8 cellular contexts compared by ENCODE assay signal in the genomic region with DNA sequence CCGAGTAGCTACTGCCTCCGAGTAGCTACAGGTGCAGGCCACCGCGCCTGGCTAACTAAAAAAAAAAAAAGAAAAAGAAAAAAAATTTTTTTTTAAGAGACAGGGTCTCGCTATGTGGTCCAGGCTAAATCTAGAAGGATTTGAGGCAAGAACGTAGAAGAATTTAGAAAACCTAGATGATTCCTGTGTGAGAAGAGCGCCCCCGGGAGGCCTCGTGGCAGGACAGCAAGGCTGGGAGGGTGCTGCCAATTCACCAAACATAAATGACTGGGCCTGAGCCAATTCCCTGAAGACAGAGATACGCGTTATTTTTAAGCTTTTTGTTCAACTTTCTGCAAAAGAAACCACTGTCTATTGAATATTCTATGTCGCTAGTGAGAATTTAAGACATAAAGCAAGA.
DNase-seq lines count a peak whose midpoint lies in the region; ATAC-seq and TF ChIP-seq lines count a peak whose summit lies in the region.

No MANE protein-coding gene starts in this region.

- peaks cover 16% of the 10 kb centered on the region for H3K27me3 ChIP-seq in osteoblast (ENCODE audit: insufficient read depth, low read length)
- no peaks in the 10 kb centered on the region for H3K27me3 ChIP-seq in Caco-2 (replicated peaks; ENCODE audit: control insufficient read depth, insufficient read depth, low read length)
- H3K27me3 ChIP-seq in tibial nerve = no peaks in the 10 kb centered on the region

- CTCF ChIA-PET in activated naive CD4-positive, alpha-beta T cell treated with anti-CD3 and anti-CD28 coated beads for 36 hours (lab: Charles Lee) = interaction anchor here (0.6 to 10.5 kb wide), 12 partner anchors 9 to 340 kb away, joined by 3 to 121 read pairs (median 3); a partner anchor contains a TSS
- CTCF ChIA-PET in Caco-2 (lab: Charles Lee) = interaction anchor here (5.6 kb wide), 1 partner anchor 341 kb away, joined by 38 read pairs; a partner anchor contains a TSS

- ATAC-seq in activated naive CD8-positive, alpha-beta T cell treated with anti-CD3 and anti-CD28 coated beads, Interleukin-2, amount 50 U/mL, for 24 hours = no peak
- no peak for ATAC-seq in HG03159 (IDR thresholded peaks at IDR 0.05; ENCODE audit: unreplicated experiment)

- no peaks in the 10 kb centered on the region for H3K4me1 ChIP-seq in osteoblast (ENCODE audit: insufficient read depth, low read length)
- no peaks in the 10 kb centered on the region for H3K4me1 ChIP-seq in Caco-2
- no peaks in the 10 kb centered on the region for H3K4me1 ChIP-seq in tibial nerve

- H2AFZ ChIP-seq in osteoblast (ENCODE audit: low read length) = no peak overlapping the region

- no peaks in the 10 kb centered on the region for H3K79me2 ChIP-seq in osteoblast (ENCODE audit: insufficient read depth, low read length)

- H3K4me2 ChIP-seq in osteoblast (ENCODE audit: insufficient read depth, low read length) = no peak overlapping the region

- H4K20me1 ChIP-seq in osteoblast (ENCODE audit: insufficient read depth, low read length) = no peaks in the 10 kb centered on the region

- BruUV-seq in Caco-2 (replicated peaks; lab: Mats Ljungman, UMichigan) = no TSS peak

- no peak overlapping the region for H3K4me3 ChIP-seq in osteoblast (ENCODE audit: insufficient read depth, low read length)
- no peak overlapping the region for H3K4me3 ChIP-seq in Caco-2 (ENCODE audit: low read depth, low read length)
- H3K4me3 ChIP-seq in tibial nerve = no peak overlapping the region

- H3K9me3 Mint-ChIP-seq in activated naive CD4-positive, alpha-beta T cell treated with anti-CD3 and anti-CD28 coated beads for 36 hours = no peaks in the 10 kb centered on the region
- H3K9me3 Mint-ChIP-seq in activated naive CD8-positive, alpha-beta T cell treated with anti-CD3 and anti-CD28 coated beads, Interleukin-2, amount 50 U/mL, for 24 hours = no peaks in the 10 kb centered on the region
- no peaks in the 10 kb centered on the region for H3K9me3 Mint-ChIP-seq in Caco-2 (ENCODE audit: unreplicated experiment)

- POLR2A ChIA-PET in Caco-2 (lab: Charles Lee) = no interaction called here

- no peaks in the 10 kb centered on the region for H3K36me3 ChIP-seq in osteoblast (ENCODE audit: insufficient read depth, low read length)
- H3K36me3 ChIP-seq in Caco-2 (ENCODE audit: control insufficient read depth, insufficient read depth, low read length) = no peaks in the 10 kb centered on the region
- H3K36me3 ChIP-seq in tibial nerve = no peaks in the 10 kb centered on the region

- H3K9me3 ChIP-seq in osteoblast (ENCODE audit: low read depth, low read length) (no peaks in the 10 kb centered on the region), Caco-2 (no peaks in the 10 kb centered on the region), tibial nerve (no peaks in the 10 kb centered on the region)

- no peak for TF ChIP-seq POLR2A in tibial nerve (IDR thresholded peaks at IDR 0.05)

- peak; percentile 62 for DNase-seq in activated naive CD4-positive, alpha-beta T cell treated with anti-CD3 and anti-CD28 coated beads for 36 hours
- no peak for DNase-seq in activated naive CD4-positive, alpha-beta T cell treated with Interleukin-2 at 50 U/mL for 16 hours
- DNase-seq in NAMALWA (ENCODE audit: low spot score) = peak; percentile 49
- DNase-seq in activated naive CD8-positive, alpha-beta T cell treated with anti-CD3 and anti-CD28 coated beads, Interleukin-2, amount 50 U/mL, for 24 hours = peak; percentile 26
- DNase-seq in osteoblast (ENCODE audit: insufficient read length, low spot score, missing footprints) = no peak
- DNase-seq in Caco-2 = no peak
- DNase-seq in tibial nerve (ENCODE audit: low spot score in 2 of 2) = no peak

- H3K27me3 Mint-ChIP-seq in activated naive CD4-positive, alpha-beta T cell treated with anti-CD3 and anti-CD28 coated beads for 36 hours (ENCODE audit: low read depth) = no peaks in the 10 kb centered on the region
- H3K27me3 Mint-ChIP-seq in activated naive CD8-positive, alpha-beta T cell treated with anti-CD3 and anti-CD28 coated beads, Interleukin-2, amount 50 U/mL, for 24 hours = peaks cover 2% of the 10 kb centered on the region
- peaks cover 18% of the 10 kb centered on the region for H3K27me3 Mint-ChIP-seq in Caco-2 (ENCODE audit: insufficient read depth, unreplicated experiment)

- no peak overlapping the region for H3K4me3 Mint-ChIP-seq in activated naive CD4-positive, alpha-beta T cell treated with anti-CD3 and anti-CD28 coated beads for 36 hours
- H3K4me3 Mint-ChIP-seq in activated naive CD8-positive, alpha-beta T cell treated with anti-CD3 and anti-CD28 coated beads, Interleukin-2, amount 50 U/mL, for 24 hours = no peak overlapping the region
- no peak overlapping the region for H3K4me3 Mint-ChIP-seq in Caco-2 (ENCODE audit: unreplicated experiment)

- TF ChIP-seq CTCF in osteoblast (IDR thresholded peaks at IDR 0.05; ENCODE audit: extremely low read depth, low read depth, low read length) (peak; percentile 45), Caco-2 (IDR thresholded peaks at IDR 0.05; ENCODE audit: insufficient read depth in 1 of 2, low read depth in 1 of 2, low read length in 1 of 2, severe bottlenecking in 1 of 2, unreplicated experiment in 1 of 2) (peak in 1 of 2 experiments; percentile 24), tibial nerve (IDR thresholded peaks at IDR 0.05) (peak in 1 of 5 experiments; percentile 7)

- intact Hi-C loops in activated naive CD4-positive, alpha-beta T cell treated with anti-CD3 and anti-CD28 coated beads for 36 hours (cut with micrococcal nuclease) = loop anchor here (1.0 kb wide), 3 partner anchors 89 to 339 kb away; no protein-coding TSS in a partner anchor
- intact Hi-C loops in Caco-2 (cut with micrococcal nuclease; ENCODE audit: unreplicated experiment) = loop anchor here (10.0 kb wide), 1 partner anchor 89 kb away; a partner anchor contains a TSS

- no peak for TF ChIP-seq EP300 in tibial nerve (IDR thresholded peaks at IDR 0.05)

- no peak overlapping the region for H3K27ac Mint-ChIP-seq in activated naive CD4-positive, alpha-beta T cell treated with anti-CD3 and anti-CD28 coated beads for 36 hours
- no peak overlapping the region for H3K27ac Mint-ChIP-seq in activated naive CD8-positive, alpha-beta T cell treated with anti-CD3 and anti-CD28 coated beads, Interleukin-2, amount 50 U/mL, for 24 hours
- H3K27ac Mint-ChIP-seq in Caco-2 (ENCODE audit: unreplicated experiment) = no peak overlapping the region

- 49 to 55% methylated on average over 12 of the region's 12 CpGs for WGBS in tibial nerve, 2 donors

- H3K4me1 Mint-ChIP-seq in activated naive CD4-positive, alpha-beta T cell treated with anti-CD3 and anti-CD28 coated beads for 36 hours (ENCODE audit: low read depth) = peaks cover 16% of the 10 kb centered on the region
- peaks cover 15% of the 10 kb centered on the region for H3K4me1 Mint-ChIP-seq in activated naive CD8-positive, alpha-beta T cell treated with anti-CD3 and anti-CD28 coated beads, Interleukin-2, amount 50 U/mL, for 24 hours
- no peaks in the 10 kb centered on the region for H3K4me1 Mint-ChIP-seq in Caco-2 (ENCODE audit: low read depth, unreplicated experiment)

- H3K36me3 Mint-ChIP-seq in activated naive CD4-positive, alpha-beta T cell treated with anti-CD3 and anti-CD28 coated beads for 36 hours (ENCODE audit: low read depth) = no peaks in the 10 kb centered on the region
- no peaks in the 10 kb centered on the region for H3K36me3 Mint-ChIP-seq in activated naive CD8-positive, alpha-beta T cell treated with anti-CD3 and anti-CD28 coated beads, Interleukin-2, amount 50 U/mL, for 24 hours (ENCODE audit: low read depth)
- no peaks in the 10 kb centered on the region for H3K36me3 Mint-ChIP-seq in Caco-2 (ENCODE audit: insufficient read depth, unreplicated experiment)

- H3K27ac ChIP-seq in osteoblast (ENCODE audit: low read depth, low read length) (no peak overlapping the region), tibial nerve (no peak overlapping the region)

Comparison
In these comparisons a context has a peak if more than half of its experiments do, and no peak if none do; other contexts are left out.
1. DNase-seq: peak in activated naive CD4-positive, alpha-beta T cell treated with anti-CD3 and anti-CD28 coated beads for 36 hours (single experiment), NAMALWA (single experiment) and activated naive CD8-positive, alpha-beta T cell treated with anti-CD3 and anti-CD28 coated beads, Interleukin-2, amount 50 U/mL, for 24 hours (single experiment); none in activated naive CD4-positive, alpha-beta T cell treated with Interleukin-2 at 50 U/mL for 16 hours (single experiment), osteoblast (single experiment), Caco-2 (0 of 2) and tibial nerve (0 of 2).